Comparison of ENCODE assay signal across 21 cellular contexts in the genomic region with DNA sequence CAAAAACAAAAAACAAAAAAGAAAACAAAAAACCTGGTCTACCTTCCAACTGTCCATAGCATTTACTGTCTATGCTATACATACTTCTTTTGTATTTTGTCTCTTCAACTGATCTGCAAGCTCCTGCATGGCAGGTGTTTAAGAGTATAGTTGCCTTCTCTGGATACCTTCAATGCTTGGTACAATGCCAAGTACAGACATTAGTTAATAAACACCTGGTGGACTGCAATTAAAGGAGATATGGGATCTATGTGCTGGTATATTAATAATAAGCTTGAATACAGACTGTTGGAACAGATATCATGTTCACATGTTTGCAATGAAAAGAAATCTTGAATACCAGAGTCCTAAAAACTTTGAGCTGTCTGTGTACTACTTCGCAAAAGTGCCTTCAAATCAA.
DNase-seq lines count a peak whose midpoint lies in the region; FAIRE-seq and TF ChIP-seq lines count a peak whose summit lies in the region.
"Had no signal": no experiment of that assay in that cellular context is flagged by ENCODE, and none has a peak within 500 bp of the region (broad histone marks: within the 10 kb centered on the region; RNA-seq: fewer than 3 reads in every experiment).

No MANE protein-coding gene starts in this region.

- H4K20me1 ChIP-seq in Karpas-422 (ENCODE audit: insufficient read depth, low read depth, low read length): no peaks in the 10 kb centered on the region

- H3K9me3 ChIP-seq in Karpas-422 (ENCODE audit: low read length): no peaks in the 10 kb centered on the region
- H3K9me3 ChIP-seq: A549 had no signal

- H3K4me1 ChIP-seq in rectal smooth muscle tissue (ENCODE audit: control insufficient read depth, insufficient read depth, low read length) (peaks cover 7% of the 10 kb centered on the region), Karpas-422 (ENCODE audit: low read length) (no peaks in the 10 kb centered on the region)

- no peak for FAIRE-seq in frontal cortex (lab: Jason Lieb, UNC)
- FAIRE-seq: A549, GM12891, GM18507 had no signal

- H3K36me3 Mint-ChIP-seq in HFFc6 (ENCODE audit: low read depth): peaks cover 59% of the 10 kb centered on the region
- H3K36me3 Mint-ChIP-seq in activated CD4-positive, alpha-beta memory T cell treated with anti-CD3 and anti-CD28 coated beads, Interleukin-2, amount 10 ng/mL, durations not matched to agents 7 days and 5 days (ENCODE audit: low read depth): no peaks in the 10 kb centered on the region

- H3K27me3 ChIP-seq in rectal smooth muscle tissue (ENCODE audit: control insufficient read depth, insufficient read depth, low read length) (no peaks in the 10 kb centered on the region), Karpas-422 (ENCODE audit: low read length) (no peaks in the 10 kb centered on the region)

- CTCF ChIA-PET in activated CD4-positive, alpha-beta memory T cell treated with anti-CD3 and anti-CD28 coated beads, Interleukin-2, amount 10 ng/mL, durations not matched to agents 7 days and 5 days (lab: Charles Lee): no interaction called here

- H3K9me3 Mint-ChIP-seq in HFFc6: no peaks in the 10 kb centered on the region; the same call in 1 of the 2 replicates
- no peaks in the 10 kb centered on the region for H3K9me3 Mint-ChIP-seq in activated CD4-positive, alpha-beta memory T cell treated with anti-CD3 and anti-CD28 coated beads, Interleukin-2, amount 10 ng/mL, durations not matched to agents 7 days and 5 days
- H3K9me3 Mint-ChIP-seq: CD4-positive, alpha-beta T cell; GM23338 had no signal

- H3K27me3 Mint-ChIP-seq in HFFc6 (ENCODE audit: insufficient read depth): peaks cover 6% of the 10 kb centered on the region
- H3K27me3 Mint-ChIP-seq in activated CD4-positive, alpha-beta memory T cell treated with anti-CD3 and anti-CD28 coated beads, Interleukin-2, amount 10 ng/mL, durations not matched to agents 7 days and 5 days: no peaks in the 10 kb centered on the region
- H3K27me3 Mint-ChIP-seq: CD4-positive, alpha-beta T cell had no signal

- no peaks in the 10 kb centered on the region for H3K9me2 ChIP-seq in Karpas-422 (replicated peaks; ENCODE audit: insufficient read depth, low read length)

- peak overlapping the region; percentile 26; the same call in 1 of the 2 replicates for H3K27ac Mint-ChIP-seq in HFFc6
- no peak overlapping the region for H3K27ac Mint-ChIP-seq in activated CD4-positive, alpha-beta memory T cell treated with anti-CD3 and anti-CD28 coated beads, Interleukin-2, amount 10 ng/mL, durations not matched to agents 7 days and 5 days
- H3K27ac Mint-ChIP-seq: CD4-positive, alpha-beta T cell; GM23338 had no signal

- H3K79me2 ChIP-seq in Karpas-422 (ENCODE audit: low read length): peaks cover 53% of the 10 kb centered on the region

- no peak overlapping the region for H3K4me3 Mint-ChIP-seq in HFFc6
- H3K4me3 Mint-ChIP-seq in activated CD4-positive, alpha-beta memory T cell treated with anti-CD3 and anti-CD28 coated beads, Interleukin-2, amount 10 ng/mL, durations not matched to agents 7 days and 5 days: no peak overlapping the region
- H3K4me3 Mint-ChIP-seq: CD4-positive, alpha-beta T cell; GM23338 had no signal

- H3K4me2 ChIP-seq in Karpas-422 (ENCODE audit: low read depth, low read length, poor library complexity, severe bottlenecking): no peak overlapping the region
- H3K4me2 ChIP-seq: A549, GM23338 had no signal

- no peak overlapping the region for H2AFZ ChIP-seq in Karpas-422 (ENCODE audit: low read length)
- H2AFZ ChIP-seq: GM23338 had no signal

- POLR2A ChIA-PET in activated CD4-positive, alpha-beta memory T cell treated with anti-CD3 and anti-CD28 coated beads, Interleukin-2, amount 10 ng/mL, durations not matched to agents 7 days and 5 days (lab: Charles Lee): no interaction called here

- H3K4me1 Mint-ChIP-seq in HFFc6 (ENCODE audit: low read depth): peaks cover 92% of the 10 kb centered on the region
- peaks cover 6% of the 10 kb centered on the region for H3K4me1 Mint-ChIP-seq in activated CD4-positive, alpha-beta memory T cell treated with anti-CD3 and anti-CD28 coated beads, Interleukin-2, amount 10 ng/mL, durations not matched to agents 7 days and 5 days

- H3K9ac ChIP-seq in rectal smooth muscle tissue (ENCODE audit: low read length) (no peak overlapping the region), Karpas-422 (ENCODE audit: low read length) (no peak overlapping the region)

- H3K27ac ChIP-seq in VCaP: peak overlapping the region; percentile 47
- H3K27ac ChIP-seq in rectal smooth muscle tissue (ENCODE audit: low read depth, low read length): no peak overlapping the region
- no peak overlapping the region for H3K27ac ChIP-seq in Karpas-422 (ENCODE audit: low read length)
- H3K27ac ChIP-seq: A549 had no signal

- peak; percentile 10 for DNase-seq in NCI-H2171 treated with DMSO at 0.1 percent for 48 hours (lab: John Stamatoyannopoulos, UW)
- no peak for DNase-seq in NCI-H2171 (lab: John Stamatoyannopoulos, UW)
- DNase-seq in HFFc6: no peak
- no peak for DNase-seq in frontal cortex (ENCODE audit: low spot score in 2 of 2)
- no peak for DNase-seq in Karpas-422
- DNase-seq in activated CD4-positive, alpha-beta memory T cell treated with anti-CD3 and anti-CD28 coated beads, Interleukin-2, amount 10 ng/mL, durations not matched to agents 7 days and 5 days: no peak
- DNase-seq: CD4-positive, alpha-beta T cell; HCEC 1CT; KG1; NCI-H1694; NCI-H2107; NCI-H748 treated with DMSO at 0.1 percent for 48 hours; OCI-M1; RPMI8226; SIG-M5 had no signal

- H3K36me3 ChIP-seq in rectal smooth muscle tissue (ENCODE audit: control insufficient read depth, insufficient read depth, low read length) (no peaks in the 10 kb centered on the region), Karpas-422 (ENCODE audit: insufficient read depth, low read length) (no peaks in the 10 kb centered on the region)

- peak overlapping the region; percentile 16 for H3K4me3 ChIP-seq in rectal smooth muscle tissue (ENCODE audit: low read length)
- H3K4me3 ChIP-seq in Karpas-422 (ENCODE audit: low read length): no peak overlapping the region
- H3K4me3 ChIP-seq: A549, GM23338 had no signal

- TF ChIP-seq CTCF in HFFc6 (IDR thresholded peaks at IDR 0.05): no peak
- no peak for TF ChIP-seq CTCF in VCaP (conservative IDR thresholded peaks at IDR 0.05)
